9 cellular contexts compared by ENCODE assay signal in genomic region chr16:70331588-70332358, GRCh38. TPM values are rescaled to one million over a fixed set of nuclear protein-coding genes. Genes with fewer than 3 reads are reported as not detected.
DNase-seq lines count a peak whose midpoint lies in the region; ATAC-seq, FAIRE-seq and TF ChIP-seq lines count a peak whose summit lies in the region.
"Had no signal": no experiment of that assay in that cellular context is flagged by ENCODE, and none has a peak within 500 bp of the region (broad histone marks: within the 10 kb centered on the region; RNA-seq: fewer than 3 reads in every experiment).

No MANE protein-coding gene starts in this region.

- no peaks in the 10 kb centered on the region for H3K27me3 Mint-ChIP-seq in activated T-helper 1 cell treated with anti-CD3 and anti-CD28 coated beads, Interleukin-12 subunit alpha, Interleukin-12 subunit beta, Interleukin-2, Interleukin-4 antibody, amounts not matched to agents 30 ng/mL and 10 ng/mL and 1 ng/mL, durations not matched to agents 14 hours and 24 hours and 36 hours (ENCODE audit: insufficient read depth)
- H3K27me3 Mint-ChIP-seq: activated naive CD4-positive, alpha-beta T cell treated with anti-CD3 and anti-CD28 coated beads, Interleukin-2, amount 50 U/mL, for 24 hours had no signal

- H3K4me3 Mint-ChIP-seq in activated T-helper 1 cell treated with anti-CD3 and anti-CD28 coated beads, Interleukin-12 subunit alpha, Interleukin-12 subunit beta, Interleukin-2, Interleukin-4 antibody, amounts not matched to agents 30 ng/mL and 10 ng/mL and 1 ng/mL, durations not matched to agents 14 hours and 24 hours and 36 hours = no peak overlapping the region
- H3K4me3 Mint-ChIP-seq: activated naive CD4-positive, alpha-beta T cell treated with anti-CD3 and anti-CD28 coated beads, Interleukin-2, amount 50 U/mL, for 24 hours had no signal

- peak; percentile 63 for TF ChIP-seq CTCF in epithelial cell of esophagus (IDR thresholded peaks at IDR 0.05; ENCODE audit: insufficient read depth, low read depth, low read length, missing control alignments)
- no peak for TF ChIP-seq CTCF in pancreas (IDR thresholded peaks at IDR 0.05)

- H3K4me3 ChIP-seq in epithelial cell of esophagus (ENCODE audit: low read length) = no peak overlapping the region
- no peak overlapping the region for H3K4me3 ChIP-seq in pancreas

- H3K27me3 ChIP-seq in pancreas = no peaks in the 10 kb centered on the region

- H3K27ac ChIP-seq in pancreas = no peak overlapping the region

- no peak for FAIRE-seq in pancreas (lab: Jason Lieb, UNC)

- no peaks in the 10 kb centered on the region for H3K4me1 Mint-ChIP-seq in activated T-helper 1 cell treated with anti-CD3 and anti-CD28 coated beads, Interleukin-12 subunit alpha, Interleukin-12 subunit beta, Interleukin-2, Interleukin-4 antibody, amounts not matched to agents 30 ng/mL and 10 ng/mL and 1 ng/mL, durations not matched to agents 14 hours and 24 hours and 36 hours (ENCODE audit: low read depth)
- H3K4me1 Mint-ChIP-seq: activated naive CD4-positive, alpha-beta T cell treated with anti-CD3 and anti-CD28 coated beads, Interleukin-2, amount 50 U/mL, for 24 hours had no signal

- H3K9me3 ChIP-seq in pancreas = no peaks in the 10 kb centered on the region

- no peak overlapping the region for H3K27ac Mint-ChIP-seq in activated T-helper 1 cell treated with anti-CD3 and anti-CD28 coated beads, Interleukin-12 subunit alpha, Interleukin-12 subunit beta, Interleukin-2, Interleukin-4 antibody, amounts not matched to agents 30 ng/mL and 10 ng/mL and 1 ng/mL, durations not matched to agents 14 hours and 24 hours and 36 hours

- H3K9me3 Mint-ChIP-seq in activated T-helper 1 cell treated with anti-CD3 and anti-CD28 coated beads, Interleukin-12 subunit alpha, Interleukin-12 subunit beta, Interleukin-2, Interleukin-4 antibody, amounts not matched to agents 30 ng/mL and 10 ng/mL and 1 ng/mL, durations not matched to agents 14 hours and 24 hours and 36 hours = no peaks in the 10 kb centered on the region
- H3K9me3 Mint-ChIP-seq: activated naive CD4-positive, alpha-beta T cell treated with anti-CD3 and anti-CD28 coated beads, Interleukin-2, amount 50 U/mL, for 24 hours had no signal

- CTCF ChIA-PET in HEK293T (lab: Yijun Ruan, JAX) = interaction anchor here (0.6 to 1.5 kb wide), 6 partner anchors 8 to 323 kb away, joined by 3 to 6 read pairs (median 4); no protein-coding TSS in a partner anchor

- DNase-seq in GM03348 (ENCODE audit: low spot score) = peak; percentile 24
- peak; percentile 11 for DNase-seq in OCI-M1 (lab: John Stamatoyannopoulos, UW)
- peak; percentile 18 for DNase-seq in epithelial cell of esophagus (ENCODE audit: low read depth)
- no peak for DNase-seq in pancreas
- DNase-seq in activated T-helper 1 cell treated with anti-CD3 and anti-CD28 coated beads, Interleukin-12 subunit alpha, Interleukin-12 subunit beta, Interleukin-2, Interleukin-4 antibody, amounts not matched to agents 30 ng/mL and 10 ng/mL and 1 ng/mL, durations not matched to agents 14 hours and 24 hours and 36 hours (ENCODE audit: low spot score) = no peak
- no peak for DNase-seq in putamen (ENCODE audit: low spot score)
- DNase-seq in EL = no peak
- DNase-seq in HEK293T (ENCODE audit: extremely low spot score) = no peak

- H3K4me1 ChIP-seq in pancreas = no peaks in the 10 kb centered on the region

- intact Hi-C loops in pancreas (cut with DNase I) = no loop called here
- intact Hi-C loops in activated T-helper 1 cell treated with anti-CD3 and anti-CD28 coated beads, Interleukin-12 subunit alpha, Interleukin-12 subunit beta, Interleukin-2, Interleukin-4 antibody, amounts not matched to agents 30 ng/mL and 10 ng/mL and 1 ng/mL, durations not matched to agents 14 hours and 24 hours and 36 hours (cut with micrococcal nuclease) = no loop called here

- POLR2A ChIA-PET in HEK293T (lab: Yijun Ruan, JAX) = interaction anchor here (0.7 to 1.5 kb wide), 4 partner anchors 15 to 49 kb away, joined by 3 to 5 read pairs (median 4); partner anchors contain the start of genes AARS1, DDX19A and DDX19B

- H3K36me3 ChIP-seq in pancreas = peaks cover 0 to 32% (median 11%) of the 10 kb centered on the region in 3 donors

- 68 to 71% methylated on average over 9 of the region's 9 CpGs for WGBS in pancreas, 2 donors

- H3K36me3 Mint-ChIP-seq in activated T-helper 1 cell treated with anti-CD3 and anti-CD28 coated beads, Interleukin-12 subunit alpha, Interleukin-12 subunit beta, Interleukin-2, Interleukin-4 antibody, amounts not matched to agents 30 ng/mL and 10 ng/mL and 1 ng/mL, durations not matched to agents 14 hours and 24 hours and 36 hours (ENCODE audit: low read depth) = peaks cover 18% of the 10 kb centered on the region

- peak in 3 of 4 donors; percentile 64 to 75 (median 69) for ATAC-seq in pancreas

TF ChIP-seq in HEK293T, 16 proteins besides CTCF, POLR2A, EP300 and RAD21:
- no peak for TF ChIP-seq L3MBTL2 (conservative IDR thresholded peaks at IDR 0.05)
- no peak for TF ChIP-seq SUZ12 (IDR thresholded peaks at IDR 0.05)
- no peak for TF ChIP-seq FOXM1 (IDR thresholded peaks at IDR 0.05; ENCODE audit: borderline replicate concordance)
- TF ChIP-seq FOXA1 (IDR thresholded peaks at IDR 0.05) = no peak
- TF ChIP-seq ARNT (IDR thresholded peaks at IDR 0.05) = no peak
- TF ChIP-seq NFRKB (IDR thresholded peaks at IDR 0.05) = no peak
- TF ChIP-seq ZNF384 (IDR thresholded peaks at IDR 0.05) = no peak
- TF ChIP-seq HDGF (IDR thresholded peaks at IDR 0.05; ENCODE audit: borderline replicate concordance) = no peak
- no peak for TF ChIP-seq PKNOX1 (IDR thresholded peaks at IDR 0.05)
- TF ChIP-seq BHLHE40 (IDR thresholded peaks at IDR 0.05; ENCODE audit: borderline replicate concordance) = no peak
- TF ChIP-seq LEF1 (IDR thresholded peaks at IDR 0.05; ENCODE audit: borderline replicate concordance) = no peak
- no peak for TF ChIP-seq ELF4 (IDR thresholded peaks at IDR 0.05)
- no peak for TF ChIP-seq FOXK2 (IDR thresholded peaks at IDR 0.05)
- no peak for TF ChIP-seq SP1 (IDR thresholded peaks at IDR 0.05)
- TF ChIP-seq TARDBP (IDR thresholded peaks at IDR 0.05) = no peak
- TF ChIP-seq CTBP1 (IDR thresholded peaks at IDR 0.05; ENCODE audit: borderline replicate concordance) = no peak

RNA-seq across cellular contexts. Expression of gene DDX19A, which starts 14.9 kb away (rescaled TPM):
- total RNA-seq in pancreas = 10 to 100 TPM; 10.4 to 17.0 (median 13.3) TPM
- polyA plus RNA-seq in pancreas = 10 to 100 TPM; 12.0 to 18.7 TPM
- total RNA-seq in activated T-helper 1 cell treated with anti-CD3 and anti-CD28 coated beads, Interleukin-12 subunit alpha, Interleukin-12 subunit beta, Interleukin-2, Interleukin-4 antibody, amounts not matched to agents 30 ng/mL and 10 ng/mL and 1 ng/mL, durations not matched to agents 14 hours and 24 hours and 36 hours = 66.6 and 70.3 TPM in 2 replicates

RNA-seq across cellular contexts. Expression of gene DDX19B, which starts 32.8 kb away (rescaled TPM):
- total RNA-seq in pancreas = 10 to 100 TPM; 12.5 to 17.0 (median 13.7) TPM
- polyA plus RNA-seq in pancreas = 10 to 100 TPM; 12.9 to 19.6 TPM
- 28.0 and 31.2 TPM in 2 replicates for total RNA-seq in activated T-helper 1 cell treated with anti-CD3 and anti-CD28 coated beads, Interleukin-12 subunit alpha, Interleukin-12 subunit beta, Interleukin-2, Interleukin-4 antibody, amounts not matched to agents 30 ng/mL and 10 ng/mL and 1 ng/mL, durations not matched to agents 14 hours and 24 hours and 36 hours

RNA-seq across cellular contexts. Expression of gene AARS1, which starts 42.5 kb away (rescaled TPM):
- 100 to 1,000 TPM in 1 of 6 donors, 10 to 100 TPM in 5; 32.6 to 154 (median 45.0) TPM for total RNA-seq in pancreas
- 10 to 100 TPM; 29.3 to 53.2 TPM for polyA plus RNA-seq in pancreas
- total RNA-seq in activated T-helper 1 cell treated with anti-CD3 and anti-CD28 coated beads, Interleukin-12 subunit alpha, Interleukin-12 subunit beta, Interleukin-2, Interleukin-4 antibody, amounts not matched to agents 30 ng/mL and 10 ng/mL and 1 ng/mL, durations not matched to agents 14 hours and 24 hours and 36 hours = 109 and 111 TPM in 2 replicates

Comparison
In these comparisons a context has a peak if more than half of its experiments do, and no peak if none do; other contexts are left out.
1. DNase-seq: peak in GM03348 (single experiment), OCI-M1 (single experiment) and epithelial cell of esophagus (single experiment); none in pancreas (0 of 6), activated T-helper 1 cell treated with anti-CD3 and anti-CD28 coated beads, Interleukin-12 subunit alpha, Interleukin-12 subunit beta, Interleukin-2, Interleukin-4 antibody, amounts not matched to agents 30 ng/mL and 10 ng/mL and 1 ng/mL, durations not matched to agents 14 hours and 24 hours and 36 hours (single experiment), putamen (single experiment), EL (single experiment) and HEK293T (single experiment).